ENCODE assay signal across 8 cellular contexts in genomic region chr17:77427471-77427991, GRCh38.
DNase-seq lines count a peak whose midpoint lies in the region; ATAC-seq and TF ChIP-seq lines count a peak whose summit lies in the region.

No MANE protein-coding gene starts in this region.

- H3K27me3 ChIP-seq in RWPE2 (ENCODE audit: insufficient read depth, poor library complexity, severe bottlenecking) (no peaks in the 10 kb centered on the region), prostate gland (replicated peaks; ENCODE audit: insufficient read depth) (no peaks in the 10 kb centered on the region)

- in situ Hi-C loops in Caki2 (cut with HindIII; ENCODE audit: low pct_unique_long_range_greater_than_20kb, low sequenced_read_pairs), result no loop called here

- H3K27ac ChIP-seq in RWPE2 (ENCODE audit: poor library complexity, severe bottlenecking) (peak overlapping the region; percentile 95), prostate gland (peak overlapping the region; percentile 80 to 90)

- TF ChIP-seq POLR2A in prostate gland (IDR thresholded peaks at IDR 0.05), result no peak

- TF ChIP-seq CTCF in RWPE2 (IDR thresholded peaks at IDR 0.05; ENCODE audit: poor library complexity, severe bottlenecking), result no peak
- TF ChIP-seq CTCF in fibroblast of the aortic adventitia (IDR thresholded peaks at IDR 0.05; ENCODE audit: insufficient read depth, low read length), result peak; percentile 21
- TF ChIP-seq CTCF in prostate gland (IDR thresholded peaks at IDR 0.05), result peak in 1 of 4 experiments; percentile 8

- intact Hi-C loops in prostate gland (cut with DNase I), result loop anchor here (5.0 kb wide), 2 partner anchors 50 to 95 kb away; no protein-coding TSS in a partner anchor

- H3K4me1 ChIP-seq in RWPE2 (ENCODE audit: insufficient read depth, poor library complexity, severe bottlenecking) (peaks cover 65% of the 10 kb centered on the region), prostate gland (replicated peaks) (peaks cover 16% of the 10 kb centered on the region)

- peak; percentile 49 for ATAC-seq in RWPE2 (ENCODE audit: low read depth)
- ATAC-seq in GM18511 (IDR thresholded peaks at IDR 0.05; ENCODE audit: unreplicated experiment), result no peak
- ATAC-seq in GM18907 (IDR thresholded peaks at IDR 0.05; ENCODE audit: unreplicated experiment), result no peak

- no peaks in the 10 kb centered on the region for H3K9me3 ChIP-seq in RWPE2 (ENCODE audit: severe bottlenecking)
- no peaks in the 10 kb centered on the region for H3K9me3 ChIP-seq in prostate gland

- WGBS in prostate gland, result 21% methylated on average over 9 of the region's 14 CpGs

- DNase-seq in Caki2 (ENCODE audit: low read depth), result peak; percentile 65
- DNase-seq in RWPE2 (ENCODE audit: low spot score), result no peak
- peak; percentile 86 for DNase-seq in fibroblast of the aortic adventitia (ENCODE audit: low read depth)
- no peak for DNase-seq in prostate gland (ENCODE audit: low spot score)
- no peak for DNase-seq in germinal center (ENCODE audit: low spot score)
- no peak for DNase-seq in NCI-H187 (lab: John Stamatoyannopoulos, UW)

- H3K4me3 ChIP-seq in RWPE2 (ENCODE audit: severe bottlenecking), result no peak overlapping the region
- H3K4me3 ChIP-seq in fibroblast of the aortic adventitia (ENCODE audit: low read depth, low read length), result no peak overlapping the region
- no peak overlapping the region for H3K4me3 ChIP-seq in prostate gland

- H3K36me3 ChIP-seq in RWPE2 (ENCODE audit: low read depth) (peaks cover 18% of the 10 kb centered on the region), prostate gland (no peaks in the 10 kb centered on the region)

Comparison
In these comparisons a context has a peak if more than half of its experiments do, and no peak if none do; other contexts are left out.
1. DNase-seq: peak in Caki2 (single experiment) and fibroblast of the aortic adventitia (single experiment); none in RWPE2 (single experiment), prostate gland (single experiment), germinal center (single experiment) and NCI-H187 (0 of 2).